1 cellular context compared by ENCODE assay signal in genomic region chr20:50037123-50037522, GRCh38.
TF ChIP-seq lines count a peak whose summit lies in the region.

No MANE protein-coding gene starts in this region.

TF ChIP-seq in IMR-90, 13 proteins besides CTCF, POLR2A, EP300 and RAD21 (continued from another document):
- TF ChIP-seq ELK1 (IDR thresholded peaks at IDR 0.05; ENCODE audit: borderline replicate concordance, low read depth, low read length) (no peak), MAZ (IDR thresholded peaks at IDR 0.05; ENCODE audit: borderline replicate concordance, low read depth, low read length) (no peak), RCOR1 (IDR thresholded peaks at IDR 0.05; ENCODE audit: insufficient replicate concordance, low read length) (no peak), USF2 (IDR thresholded peaks at IDR 0.05; ENCODE audit: low read depth, low read length) (no peak), FOS (IDR thresholded peaks at IDR 0.05; ENCODE audit: low read depth, low read length) (no peak), BHLHE40 (IDR thresholded peaks at IDR 0.05; ENCODE audit: low read depth, low read length) (no peak), MAFK (IDR thresholded peaks at IDR 0.05; ENCODE audit: low read depth, low read length) (no peak), CHD1 (IDR thresholded peaks at IDR 0.05; ENCODE audit: low read depth, low read length) (no peak), MXI1 (IDR thresholded peaks at IDR 0.05; ENCODE audit: borderline replicate concordance, low read depth, low read length) (no peak)
